21 cellular contexts compared by ENCODE assay signal in genomic region chr14:91964724-91965123, GRCh38. TPM values are rescaled to one million over a fixed set of nuclear protein-coding genes. Genes with fewer than 3 reads are reported as not detected.
DNase-seq lines count a peak whose midpoint lies in the region; ATAC-seq and TF ChIP-seq lines count a peak whose summit lies in the region.
"Had no signal": no experiment of that assay in that cellular context is flagged by ENCODE, and none has a peak within 500 bp of the region (broad histone marks: within the 10 kb centered on the region; RNA-seq: fewer than 3 reads in every experiment).

No MANE protein-coding gene starts in this region.

- no peak overlapping the region for H3K4me2 ChIP-seq in mammary epithelial cell (ENCODE audit: insufficient read depth, low read depth, low read length)
- H3K4me2 ChIP-seq: BLaER1, KMS-11 had no signal

- no peaks in the 10 kb centered on the region for H4K20me1 ChIP-seq in mammary epithelial cell (ENCODE audit: insufficient read depth, low read length)
- H4K20me1 ChIP-seq: BLaER1 had no signal

- H3K27ac Mint-ChIP-seq in MCF 10A (ENCODE audit: low read depth, unreplicated experiment): peak overlapping the region; percentile 24

- POLR2A ChIA-PET in MCF 10A (lab: Yijun Ruan, JAX): interaction anchor here (0.7 to 1.5 kb wide), 4 partner anchors 7 to 1039 kb away, joined by 3 to 5 read pairs (median 3); no protein-coding TSS in a partner anchor

- BruUV-seq in MCF 10A (replicated peaks; lab: Mats Ljungman, UMichigan): no TSS peak
- no TSS peak for BruUV-seq in mammary epithelial cell (replicated peaks; lab: Mats Ljungman, UMichigan)

- H3K79me2 ChIP-seq in mammary epithelial cell (ENCODE audit: insufficient read depth, low read length): no peaks in the 10 kb centered on the region

- dilution Hi-C loops in mammary epithelial cell (cut with HindIII; ENCODE audit: low sequenced_read_pairs): loop anchor here (5.0 kb wide), 1 partner anchor 42 kb away; no protein-coding TSS in a partner anchor

- H3K27me3 ChIP-seq in mammary epithelial cell (ENCODE audit: insufficient read depth, low read length) (no peaks in the 10 kb centered on the region), testis (no peaks in the 10 kb centered on the region), upper lobe of left lung (no peaks in the 10 kb centered on the region)
- H3K27me3 ChIP-seq: BLaER1, SJCRH30 had no signal

- H2AFZ ChIP-seq in mammary epithelial cell (ENCODE audit: low read depth, low read length): no peak overlapping the region

- TF ChIP-seq POLR2A in testis (IDR thresholded peaks at IDR 0.05) (no peak), upper lobe of left lung (IDR thresholded peaks at IDR 0.05) (no peak)

- intact Hi-C loops in MCF 10A (cut with micrococcal nuclease) (no loop called here), mammary epithelial cell (cut with micrococcal nuclease) (no loop called here), testis (cut with DNase I; ENCODE audit: low total_unique reads) (no loop called here), cardiac septum (cut with DNase I) (no loop called here)

- H3K27ac ChIP-seq in mammary epithelial cell (ENCODE audit: insufficient read depth, low read depth, low read length) (no peak overlapping the region), testis (no peak overlapping the region), upper lobe of left lung (no peak overlapping the region)
- H3K27ac ChIP-seq: BLaER1, KMS-11, SJCRH30 had no signal

- no peak overlapping the region for H3K9ac ChIP-seq in mammary epithelial cell (ENCODE audit: insufficient read depth, low read length)
- H3K9ac ChIP-seq: BLaER1, KMS-11 had no signal

- ATAC-seq in upper lobe of left lung (ENCODE audit: low FRiP score in 2 of 2) (no peak), HG03139 (IDR thresholded peaks at IDR 0.05; ENCODE audit: unreplicated experiment) (no peak)
- ATAC-seq: PC-3 had no signal

- CTCF ChIA-PET in MCF 10A (lab: Yijun Ruan, JAX) (no interaction called here), mammary epithelial cell (lab: Charles Lee; ENCODE audit: low non-redundant PET) (no interaction called here)

- TF ChIP-seq CTCF in MCF 10A (IDR thresholded peaks at IDR 0.05; ENCODE audit: unreplicated experiment): no peak
- no peak for TF ChIP-seq CTCF in mammary epithelial cell (conservative IDR thresholded peaks at IDR 0.05 in 1 of 2, IDR thresholded peaks at IDR 0.05 in 1 of 2; ENCODE audit: extremely low read depth in 1 of 2, insufficient read depth in 1 of 2, low read depth in 1 of 2, low read length in 2 of 2)
- TF ChIP-seq CTCF in testis (IDR thresholded peaks at IDR 0.05): no peak
- no peak for TF ChIP-seq CTCF in upper lobe of left lung (IDR thresholded peaks at IDR 0.05)

- DNase-seq in MCF 10A (ENCODE audit: unreplicated experiment) (no peak), mammary epithelial cell (no peak), NCI-H526 (lab: John Stamatoyannopoulos, UW) (peak; percentile 33 to 61), globus pallidus (ENCODE audit: low spot score) (peak; percentile 26), testis (peak; percentile 51), upper lobe of left lung (no peak), cardiac septum (ENCODE audit: low spot score) (no peak)
- DNase-seq: Calu3; CD4-positive, alpha-beta memory T cell; GF-D8; GOT3; NCI-H1417 treated with DMSO at 0.1 percent for 48 hours; NCI-H187 treated with DMSO at 0.1 percent for 48 hours; NCI-H2227 treated with DMSO at 0.1 percent for 48 hours; NCI-H510A treated with DMSO at 0.1 percent for 48 hours; PC-3; RPMI8226; SJCRH30 had no signal

- no peaks in the 10 kb centered on the region for H3K27me3 Mint-ChIP-seq in MCF 10A (ENCODE audit: insufficient read depth, unreplicated experiment)
- H3K27me3 Mint-ChIP-seq: CD4-positive, alpha-beta memory T cell had no signal

- H3K4me3 ChIP-seq in mammary epithelial cell (replicated peaks in 1 of 3; ENCODE audit: insufficient read depth in 1 of 3, low read depth in 2 of 3, low read length in 3 of 3): no peak overlapping the region
- H3K4me3 ChIP-seq in testis: no peak overlapping the region
- H3K4me3 ChIP-seq in upper lobe of left lung: no peak overlapping the region
- H3K4me3 ChIP-seq: BLaER1, SJCRH30 had no signal

- no peaks in the 10 kb centered on the region for H3K4me1 ChIP-seq in mammary epithelial cell (ENCODE audit: insufficient read depth, low read length)
- H3K4me1 ChIP-seq in testis: peaks cover 14% of the 10 kb centered on the region
- no peaks in the 10 kb centered on the region for H3K4me1 ChIP-seq in upper lobe of left lung
- H3K4me1 ChIP-seq: SJCRH30 had no signal

- in situ Hi-C loops in mammary epithelial cell (cut with MboI; ENCODE audit: low sequenced_read_pairs in 2 of 2): no loop called here

- H3K9me3 Mint-ChIP-seq in MCF 10A (ENCODE audit: unreplicated experiment): no peaks in the 10 kb centered on the region
- H3K9me3 Mint-ChIP-seq: CD4-positive, alpha-beta memory T cell had no signal

- H3K36me3 Mint-ChIP-seq in MCF 10A (ENCODE audit: insufficient read depth, unreplicated experiment): peaks cover 31% of the 10 kb centered on the region

- no peak for TF ChIP-seq EP300 in upper lobe of left lung (IDR thresholded peaks at IDR 0.05)

- H3K9me3 ChIP-seq in mammary epithelial cell (replicated peaks; ENCODE audit: insufficient read depth, low read length): no peaks in the 10 kb centered on the region
- no peaks in the 10 kb centered on the region for H3K9me3 ChIP-seq in testis
- no peaks in the 10 kb centered on the region for H3K9me3 ChIP-seq in upper lobe of left lung
- H3K9me3 ChIP-seq: BLaER1, SJCRH30 had no signal

- no peak overlapping the region for H3K4me3 Mint-ChIP-seq in MCF 10A (ENCODE audit: unreplicated experiment)
- H3K4me3 Mint-ChIP-seq: CD4-positive, alpha-beta memory T cell had no signal

- H3K4me1 Mint-ChIP-seq in MCF 10A (ENCODE audit: insufficient read depth, unreplicated experiment): peaks cover 10% of the 10 kb centered on the region

- H3K36me3 ChIP-seq in mammary epithelial cell (ENCODE audit: insufficient read depth, low read length) (peaks cover 6% of the 10 kb centered on the region), testis (ENCODE audit: low read depth, missing control alignments) (no peaks in the 10 kb centered on the region), upper lobe of left lung (peaks cover 0 to 26% (median 15%) of the 10 kb centered on the region in 4 donors)

- WGBS in mammary epithelial cell (ENCODE audit: low coverage, missing lambda C conversion rate): 88% methylated on average over 4 of the region's 4 CpGs
- 62 to 81% methylated on average over 4 of the region's 4 CpGs for WGBS in testis, 2 donors
- WGBS in upper lobe of left lung, 2 donors: 65 to 69% methylated on average over 4 of the region's 4 CpGs

RNA-seq across cellular contexts. Expression of gene FBLN5, which starts 17.2 kb away (rescaled TPM):
- total RNA-seq in MCF 10A (2022) (4.3 and 14.8 TPM in 2 replicates), mammary epithelial cell (1 to 10 TPM; 1.1 to 5.7 TPM), testis (100 to 1,000 TPM in 1 of 2 donors, 10 to 100 TPM in 1; 88.1 to 110 TPM), upper lobe of left lung (100 to 1,000 TPM in 5 of 6 donors, 10 to 100 TPM in 1; 53.8 to 196 (median 133) TPM), cardiac septum (31.8 TPM)
- polyA plus RNA-seq in mammary epithelial cell (0.27 TPM), testis (ENCODE audit: insufficient read depth, low read depth, low replicate concordance) (118 TPM)
- polyA minus RNA-seq in mammary epithelial cell: not detected

Comparison
In these comparisons a context has a peak if more than half of its experiments do, and no peak if none do; other contexts are left out.
1. DNase-seq: peak in NCI-H526 (2 of 2), globus pallidus (single experiment) and testis (single experiment); none in MCF 10A (single experiment), mammary epithelial cell (single experiment), upper lobe of left lung (0 of 2) and cardiac septum (single experiment).